22 cellular contexts compared by ENCODE assay signal in the genomic region with DNA sequence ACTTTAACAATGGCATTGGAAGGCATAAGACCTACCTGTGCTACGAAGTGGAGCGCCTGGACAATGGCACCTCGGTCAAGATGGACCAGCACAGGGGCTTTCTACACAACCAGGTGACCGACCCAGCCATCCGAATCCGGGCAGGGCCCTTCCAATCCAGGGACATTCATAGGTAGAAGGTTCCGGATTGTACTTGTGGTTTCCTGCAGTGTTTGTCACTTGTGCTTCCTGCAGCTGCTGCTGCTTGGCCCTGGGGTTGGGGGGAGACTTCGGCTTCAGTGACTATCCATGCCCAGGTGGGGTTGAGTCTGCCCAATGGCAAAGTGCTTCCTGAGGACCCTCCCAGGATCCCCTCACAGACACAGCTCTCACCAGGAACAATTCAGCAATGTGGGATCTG. TPM values are rescaled to one million over a fixed set of nuclear protein-coding genes. Genes with fewer than 3 reads are reported as not detected.
"Had no signal": no experiment of that assay in that cellular context is flagged by ENCODE, and none has a peak within 500 bp of the region (broad histone marks: within the 10 kb centered on the region; RNA-seq: fewer than 3 reads in every experiment).

No MANE protein-coding gene starts in this region.

- H3K9me3 Mint-ChIP-seq: dendritic cell treated with granulocyte-macrophage colony-stimulating factor and Interleukin-4, amounts not matched to agents 40 ng/mL and 50 ng/mL, for 4 days; effector memory CD8-positive, alpha-beta T cell; immature natural killer cell; memory B cell; mesothelial cell of epicardium; nephron had no signal

- H3K36me3 Mint-ChIP-seq: immature natural killer cell, memory B cell, mesothelial cell of epicardium had no signal

- H3K27ac Mint-ChIP-seq: effector memory CD8-positive, alpha-beta T cell; immature natural killer cell; mesothelial cell of epicardium; nephron had no signal

- H3K4me1 Mint-ChIP-seq: immature natural killer cell had no signal

- H3K27me3 ChIP-seq: gastroesophageal sphincter had no signal

- H3K36me3 ChIP-seq: esophagus muscularis mucosa, gastroesophageal sphincter, left ventricle myocardium inferior, lower lobe of right lung had no signal

- ATAC-seq: effector memory CD8-positive, alpha-beta T cell; gastroesophageal sphincter; left cardiac atrium; lower lobe of right lung; sciatic nerve had no signal

- H3K4me3 ChIP-seq: esophagus muscularis mucosa, gastroesophageal sphincter, left ventricle myocardium inferior, lower lobe of right lung had no signal

- H3K9me3 ChIP-seq: esophagus muscularis mucosa, gastroesophageal sphincter, left ventricle myocardium inferior, lower lobe of right lung had no signal

- DNase-seq: effector memory CD8-positive, alpha-beta T cell; foreskin fibroblast; glutamatergic neuron; immature natural killer cell; left cardiac atrium; left ventricle myocardium inferior; lower lobe of right lung; stimulated activated CD4-positive, alpha-beta T cell treated with anti-CD3 and anti-CD28 coated beads, Interleukin-2, amount 100 ng/mL, for 24 hours; stimulated activated naive CD4-positive, alpha-beta T cell treated with Interleukin-2 at 50 U/mL for 16 hours; trophoblast cell had no signal

- H3K27ac ChIP-seq: epithelial cell of prostate, esophagus muscularis mucosa, gastroesophageal sphincter, left ventricle myocardium inferior, lower lobe of right lung had no signal

- H3K4me1 ChIP-seq: esophagus muscularis mucosa, gastroesophageal sphincter, lower lobe of right lung had no signal

- H3K4me3 Mint-ChIP-seq: effector memory CD8-positive, alpha-beta T cell; immature natural killer cell; memory B cell; mesothelial cell of epicardium; nephron had no signal

RNA-seq across cellular contexts. Expression of gene APOBEC3A, which starts 2.2 kb away (rescaled TPM):
- total RNA-seq: mesothelial cell of epicardium, mucosa of gallbladder, myocyte, osteocyte, pulmonary artery endothelial cell had no signal

RNA-seq across cellular contexts. Expression of gene APOBEC3B, which starts 22.6 kb away (rescaled TPM):
- total RNA-seq: gastroesophageal sphincter had no signal
